Comparison of ENCODE assay signal across 10 cellular contexts in the genomic region with DNA sequence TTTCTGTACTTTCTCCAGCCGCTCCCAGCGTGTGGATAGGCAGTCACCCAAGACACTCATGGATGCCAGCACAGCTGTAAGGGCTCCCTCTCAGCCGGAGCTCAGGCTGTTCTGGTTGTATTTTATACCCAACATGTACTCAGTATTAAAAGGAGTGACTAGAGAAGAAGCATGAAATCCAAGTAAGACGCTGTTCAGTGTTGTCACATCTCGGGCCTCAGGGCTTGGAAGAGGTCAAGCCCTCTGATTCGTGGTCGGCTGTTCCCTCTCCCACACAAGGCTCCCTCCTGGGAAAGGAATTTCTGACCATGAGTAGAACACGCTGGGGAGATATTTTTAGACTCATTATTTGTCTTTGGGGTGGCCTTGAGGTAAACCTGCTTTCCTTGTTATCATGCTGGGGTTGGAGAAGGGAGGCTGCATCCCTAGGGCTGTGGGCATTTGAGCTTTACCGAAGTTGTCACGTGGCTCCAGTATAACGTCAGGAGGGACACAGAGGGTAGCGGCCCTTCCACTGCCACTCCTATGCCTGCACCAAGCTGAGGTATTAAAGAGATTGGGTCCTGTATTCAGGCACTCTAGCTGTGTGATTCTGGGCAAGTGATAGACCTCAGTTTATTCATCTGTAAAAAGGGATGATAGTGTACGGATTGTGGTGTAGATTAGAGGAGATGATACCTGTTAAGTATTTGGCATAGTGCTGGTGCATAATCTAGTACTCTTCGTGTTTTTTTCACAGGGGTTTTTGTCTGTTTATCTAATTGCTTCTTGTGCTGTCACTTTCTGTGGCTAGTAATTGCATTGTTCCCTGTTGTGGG. TPM values are rescaled to one million over a fixed set of nuclear protein-coding genes. Genes with fewer than 3 reads are reported as not detected.
DNase-seq lines count a peak whose midpoint lies in the region; ATAC-seq, FAIRE-seq and TF ChIP-seq lines count a peak whose summit lies in the region.
"Had no signal": no experiment of that assay in that cellular context is flagged by ENCODE, and none has a peak within 500 bp of the region (broad histone marks: within the 10 kb centered on the region; RNA-seq: fewer than 3 reads in every experiment).

No MANE protein-coding gene starts in this region.

- peak; percentile 81 for DNase-seq in LHCN-M2 (ENCODE audit: low read depth)
- DNase-seq in fibroblast of mammary gland (ENCODE audit: low read depth), result peak; percentile 66
- DNase-seq in ovary, result peak; percentile 63 to 81 (median 71)
- DNase-seq in GM19239 (ENCODE audit: insufficient read length, low spot score), result no peak
- DNase-seq in NCI-H2227 treated with DMSO at 0.1 percent for 48 hours (lab: John Stamatoyannopoulos, UW), result no peak
- DNase-seq: glutamatergic neuron, nucleus accumbens had no signal

- no peak overlapping the region for H3K4me3 ChIP-seq in BLaER1
- H3K4me3 ChIP-seq in fibroblast of mammary gland (ENCODE audit: control insufficient read depth, low read depth, low read length), result no peak overlapping the region
- no peak overlapping the region for H3K4me3 ChIP-seq in ovary

- peaks cover 86% of the 10 kb centered on the region for H4K20me1 ChIP-seq in BLaER1

- peak overlapping the region; percentile 48; the same call in 1 of the 2 replicates for H3K4me2 ChIP-seq in BLaER1

- TF ChIP-seq CTCF in fibroblast of mammary gland (conservative IDR thresholded peaks at IDR 0.05; ENCODE audit: control insufficient read depth, insufficient read depth, low read depth, low read length) (no peak), ovary (IDR thresholded peaks at IDR 0.05) (no peak)

- peaks cover 100% of the 10 kb centered on the region for H3K36me3 ChIP-seq in BLaER1
- H3K36me3 ChIP-seq in ovary, result no peaks in the 10 kb centered on the region

- H3K27ac ChIP-seq in BLaER1, result no peak overlapping the region
- H3K27ac ChIP-seq in ovary, result peak overlapping the region in 1 of 2 donors; percentile 70

- H3K27me3 ChIP-seq in BLaER1 (no peaks in the 10 kb centered on the region), ovary (no peaks in the 10 kb centered on the region)

- H3K9me3 ChIP-seq in BLaER1, result no peaks in the 10 kb centered on the region
- H3K9me3 ChIP-seq in ovary, result no peaks in the 10 kb centered on the region

- WGBS in ovary, 3 donors, result 9 to 20% (median 10%) methylated on average over 14 of the region's 14 CpGs

- H3K4me1 ChIP-seq in BLaER1 (peaks cover 93% of the 10 kb centered on the region), ovary (ENCODE audit: insufficient read depth) (peaks cover 45% of the 10 kb centered on the region)

- TF ChIP-seq POLR2A in ovary (IDR thresholded peaks at IDR 0.05), result no peak

- no peak for TF ChIP-seq EP300 in ovary (IDR thresholded peaks at IDR 0.05)

- ATAC-seq in HG03175 (IDR thresholded peaks at IDR 0.05; ENCODE audit: unreplicated experiment) (no peak), HG03095 (IDR thresholded peaks at IDR 0.05; ENCODE audit: unreplicated experiment) (no peak)

- no peak overlapping the region for H3K9ac ChIP-seq in BLaER1

- intact Hi-C loops in ovary (cut with DNase I), result no loop called here

- no peak for FAIRE-seq in GM19239 (lab: Jason Lieb, UNC)

RNA-seq across cellular contexts. Expression of gene HK2, which starts 34.1 kb away (rescaled TPM):
- 8.5 and 9.8 TPM in 2 replicates for total RNA-seq in LHCN-M2 (2014; rRNA removed)
- 8.1 TPM for polyA plus RNA-seq in LHCN-M2 (2012)
- 10 to 100 TPM; 11.8 to 39.4 (median 28.9) TPM for total RNA-seq in ovary
- 10 to 100 TPM; 19.0 to 46.7 TPM for polyA plus RNA-seq in ovary

Comparison
In these comparisons a context has a peak if more than half of its experiments do, and no peak if none do; other contexts are left out.
1. DNase-seq: peak in LHCN-M2 (single experiment), fibroblast of mammary gland (single experiment) and ovary (5 of 5); none in GM19239 (single experiment) and NCI-H2227 treated with DMSO at 0.1 percent for 48 hours (single experiment).